Comparison of ENCODE assay signal across 31 cellular contexts in the genomic region with DNA sequence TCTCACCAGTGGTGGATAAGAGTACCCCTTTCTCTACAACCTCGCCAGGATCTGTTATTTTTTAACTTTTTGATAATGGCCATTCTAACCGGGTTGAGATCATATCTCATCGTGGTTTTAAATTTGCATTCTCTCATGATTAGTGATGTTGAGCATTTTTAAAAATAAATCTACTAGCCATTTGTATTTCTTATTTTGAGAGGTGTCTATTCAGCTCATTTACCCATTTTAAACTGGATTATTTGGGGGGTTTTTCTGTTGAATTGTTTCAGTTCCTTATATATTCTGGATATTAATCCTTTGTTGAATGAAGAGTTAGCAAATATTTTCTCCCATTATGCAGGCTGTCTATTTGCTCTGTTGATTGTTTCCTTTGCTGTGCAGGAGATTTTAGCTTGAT.
"Had no signal": no experiment of that assay in that cellular context is flagged by ENCODE, and none has a peak within 500 bp of the region (broad histone marks: within the 10 kb centered on the region; RNA-seq: fewer than 3 reads in every experiment).

No MANE protein-coding gene starts in this region.

- H3K4me3 ChIP-seq: adrenal gland, body of pancreas, hepatocyte, pancreas, prostate gland, smooth muscle cell, stomach, thyroid gland had no signal

- DNase-seq: activated CD4-positive, alpha-beta T cell treated with anti-CD3 and anti-CD28 coated beads for 48 hours; activated CD4-positive, alpha-beta T cell treated with anti-CD3 and anti-CD28 coated beads, Interleukin-2, amount 50 U/mL, for 48 hours; activated CD8-positive, alpha-beta memory T cell treated with anti-CD3 and anti-CD28 coated beads for 24 hours; activated effector memory CD4-positive, alpha-beta T cell treated with anti-CD3 and anti-CD28 coated beads, Interleukin-2, amount 50 U/mL, for 16 hours; activated naive CD4-positive, alpha-beta T cell treated with anti-CD3 and anti-CD28 coated beads for 36 hours; activated naive CD8-positive, alpha-beta T cell treated with anti-CD3 and anti-CD28 coated beads for 36 hours; adrenal gland; aorta; body of pancreas; effector CD8-positive, alpha-beta T cell; glutamatergic neuron; islet precursor cell; left colon; mammary epithelial cell; naive B cell; nephron progenitor cell; pancreas; stimulated activated CD4-positive, alpha-beta T cell treated with anti-CD3 and anti-CD28 coated beads, Interleukin-1b, Interleukin-23, amount 100 ng/mL, for 48 hours; stimulated activated CD4-positive, alpha-beta T cell treated with anti-CD3 and anti-CD28 coated beads, Interleukin-4, amount 100 ng/mL, for 4 hours; stimulated activated CD8-positive, alpha-beta memory T cell treated with anti-CD3 and anti-CD28 coated beads, Interleukin-4, amount 100 ng/mL, for 48 hours; stomach; T-helper 9 cell; thyroid gland had no signal

- H3K4me2 ChIP-seq: hepatocyte, smooth muscle cell had no signal

- ATAC-seq: activated CD4-positive, CD25-positive, alpha-beta regulatory T cell treated with anti-CD3 and anti-CD28 coated beads, Interleukin-2, amount 50 U/mL, for 24 hours; body of pancreas; left colon; pancreas; stimulated activated memory B cell treated with anti-CD40 and anti-IgM and Interleukin-4, amounts not matched to agents 10 μg/mL and 1 μg/mL and 100 μg/mL, for 72 hours had no signal

- H3K27ac ChIP-seq: adrenal gland, body of pancreas, epithelial cell of prostate, hepatocyte, neutrophil, pancreas, prostate gland, stomach, thyroid gland, VCaP had no signal

- H3K36me3 ChIP-seq: adrenal gland, neutrophil, pancreas, prostate gland, stomach, thyroid gland had no signal

- H3K79me2 ChIP-seq: hepatocyte had no signal

- H3K4me1 ChIP-seq: adrenal gland, body of pancreas, pancreas, prostate gland, stomach, thyroid gland had no signal

- H3K9me3 ChIP-seq: adrenal gland, body of pancreas, neutrophil, pancreas, prostate gland, stomach, thyroid gland had no signal

- H3K27me3 ChIP-seq: adrenal gland, body of pancreas, hepatocyte, neutrophil, pancreas, stomach, thyroid gland had no signal

- H2AFZ ChIP-seq: hepatocyte had no signal
